In the genomic region with DNA sequence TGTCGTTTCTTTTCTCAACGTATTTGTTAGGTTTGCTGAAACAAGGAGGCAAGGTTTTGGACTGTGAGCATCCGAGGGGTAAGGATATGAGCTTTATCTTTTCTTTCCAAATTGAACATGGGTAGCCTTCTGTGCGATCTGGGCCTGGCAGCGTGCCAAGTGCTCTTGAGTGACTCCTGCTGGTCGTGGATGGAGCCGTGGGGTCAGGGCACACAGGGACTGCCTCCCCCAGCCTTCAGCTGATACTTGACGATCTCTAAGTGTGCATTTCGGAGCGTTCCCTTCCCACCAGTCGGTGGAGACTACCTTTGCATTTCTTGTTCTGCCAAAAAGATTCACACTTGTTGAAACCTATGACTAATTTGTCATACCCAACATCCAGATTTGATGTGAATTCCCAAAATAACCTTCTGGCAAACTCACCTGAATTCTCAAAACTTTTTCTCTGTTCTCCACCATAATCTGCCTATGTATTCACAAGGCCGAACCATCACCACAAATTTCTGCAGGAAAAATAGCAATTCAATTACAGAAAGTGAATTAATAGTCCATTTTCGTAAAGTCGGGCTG, we compare ENCODE assay signal across 9 cellular contexts. TPM values are rescaled to one million over a fixed set of nuclear protein-coding genes. Genes with fewer than 3 reads are reported as not detected.
DNase-seq lines count a peak whose midpoint lies in the region; ATAC-seq and TF ChIP-seq lines count a peak whose summit lies in the region.
"Had no signal": no experiment of that assay in that cellular context is flagged by ENCODE, and none has a peak within 500 bp of the region (broad histone marks: within the 10 kb centered on the region; RNA-seq: fewer than 3 reads in every experiment).

No MANE protein-coding gene starts in this region.

- H3K4me1 ChIP-seq in neural progenitor cell, result no peaks in the 10 kb centered on the region
- H3K4me1 ChIP-seq in uterus, result no peaks in the 10 kb centered on the region

- H3K4me2 ChIP-seq in neural progenitor cell, result no peak overlapping the region

- intact Hi-C loops in uterus (cut with DNase I; ENCODE audit: low total_unique reads), result no loop called here

- TF ChIP-seq CTCF in choroid plexus epithelial cell (conservative IDR thresholded peaks at IDR 0.05; ENCODE audit: low read depth, low read length) (peak; percentile 75), neural progenitor cell (IDR thresholded peaks at IDR 0.05) (peak; percentile 61), uterus (IDR thresholded peaks at IDR 0.05) (peak in 3 of 4 experiments; percentile 37 to 71 (median 65))

- H3K4me3 ChIP-seq in choroid plexus epithelial cell (ENCODE audit: low read depth, low read length), result no peak overlapping the region
- H3K4me3 ChIP-seq in neural progenitor cell, result no peak overlapping the region
- peak overlapping the region in 1 of 2 donors; percentile 2 for H3K4me3 ChIP-seq in uterus

- DNase-seq in NCI-H526 (lab: John Stamatoyannopoulos, UW) (peak; percentile 27 to 68), NCI-H526 treated with DMSO at 0.1 percent for 48 hours (lab: John Stamatoyannopoulos, UW) (no peak), T-helper 2 cell (peak in 3 of 5 experiments; percentile 10 to 32 (median 18)), choroid plexus epithelial cell (ENCODE audit: low read depth) (peak; percentile 37), neural progenitor cell (ENCODE audit: low spot score) (peak; percentile 57), uterus (peak; percentile 66 to 78), NCI-H226 (no peak)

- peaks cover 21% of the 10 kb centered on the region for H3K4me1 Mint-ChIP-seq in neural progenitor cell

- H3F3A ChIP-seq in neural progenitor cell (ENCODE audit: low read depth), result no peaks in the 10 kb centered on the region

- no peak overlapping the region for H2AFZ ChIP-seq in neural progenitor cell (replicated peaks)

- H3K27ac ChIP-seq in neural progenitor cell (no peak overlapping the region), uterus (peak overlapping the region; percentile 69 to 76)

- no peak for ATAC-seq in HG02970 (IDR thresholded peaks at IDR 0.05; ENCODE audit: low FRiP score, unreplicated experiment)

- H3K27me3 Mint-ChIP-seq in neural progenitor cell (ENCODE audit: insufficient read depth, low read depth), result peaks cover 7% of the 10 kb centered on the region
- H3K27me3 Mint-ChIP-seq: activated naive CD8-positive, alpha-beta T cell had no signal

- no peak overlapping the region for H3K9ac ChIP-seq in neural progenitor cell

- no peaks in the 10 kb centered on the region for H3K79me2 ChIP-seq in neural progenitor cell (ENCODE audit: low read depth)

- H3K36me3 ChIP-seq in neural progenitor cell, result no peaks in the 10 kb centered on the region
- no peaks in the 10 kb centered on the region for H3K36me3 ChIP-seq in uterus

- H3K9me3 Mint-ChIP-seq in neural progenitor cell, result no peaks in the 10 kb centered on the region

- H4K20me1 ChIP-seq in neural progenitor cell (ENCODE audit: low read depth), result no peaks in the 10 kb centered on the region

- H3K4me3 Mint-ChIP-seq in neural progenitor cell, result no peak overlapping the region
- H3K4me3 Mint-ChIP-seq: activated naive CD8-positive, alpha-beta T cell had no signal

- H3K27ac Mint-ChIP-seq in neural progenitor cell, result no peak overlapping the region
- H3K27ac Mint-ChIP-seq: activated naive CD8-positive, alpha-beta T cell had no signal

- no peaks in the 10 kb centered on the region for H3K27me3 ChIP-seq in neural progenitor cell
- no peaks in the 10 kb centered on the region for H3K27me3 ChIP-seq in uterus

- no peaks in the 10 kb centered on the region for H3K9me3 ChIP-seq in neural progenitor cell (ENCODE audit: low read depth)
- H3K9me3 ChIP-seq in uterus, result no peaks in the 10 kb centered on the region

- TF ChIP-seq POLR2A in uterus (IDR thresholded peaks at IDR 0.05), result no peak

- no peaks in the 10 kb centered on the region for H3K36me3 Mint-ChIP-seq in neural progenitor cell

RNA-seq across cellular contexts. Expression of a gene that starts 40.2 kb away (rescaled TPM):
- total RNA-seq in neural progenitor cell (ENCODE audit: low replicate concordance), result 5.7 and 10.7 TPM in 2 replicates
- 100 to 1,000 TPM in 2 of 4 donors, 10 to 100 TPM in 2; 51.6 to 143 (median 95.7) TPM for total RNA-seq in uterus

Comparison
In these comparisons a context has a peak if more than half of its experiments do, and no peak if none do; other contexts are left out.
1. DNase-seq: peak in NCI-H526 (2 of 2), T-helper 2 cell (3 of 5), choroid plexus epithelial cell (single experiment), neural progenitor cell (single experiment) and uterus (2 of 2); none in NCI-H526 treated with DMSO at 0.1 percent for 48 hours (single experiment) and NCI-H226 (single experiment).
2. Peak in every context shown above with its lines, with median percentiles within 50 percentile points of each other: CTCF ChIP-seq.